24 cellular contexts compared by ENCODE assay signal in the genomic region with DNA sequence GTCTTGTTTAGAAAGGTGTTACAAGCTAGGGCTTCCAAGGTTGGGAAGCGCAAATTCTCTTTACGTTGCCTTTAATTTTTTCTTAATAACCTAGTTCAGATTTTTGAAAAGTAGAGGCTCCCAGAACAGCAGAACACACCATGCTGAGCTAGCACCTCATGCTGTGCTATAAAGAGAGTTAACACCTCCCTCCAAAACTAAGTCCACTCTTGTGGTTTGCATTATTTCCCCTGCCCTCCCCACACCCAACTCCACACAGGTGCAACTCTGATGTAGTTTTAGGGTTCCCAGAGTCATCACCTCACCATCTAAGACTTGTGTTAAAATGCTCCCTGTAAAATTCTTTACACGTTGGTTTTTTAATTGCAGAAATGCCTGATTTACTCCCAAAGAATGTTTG.
DNase-seq lines count a peak whose midpoint lies in the region; ATAC-seq, FAIRE-seq and TF ChIP-seq lines count a peak whose summit lies in the region.
"Had no signal": no experiment of that assay in that cellular context is flagged by ENCODE, and none has a peak within 500 bp of the region (broad histone marks: within the 10 kb centered on the region; RNA-seq: fewer than 3 reads in every experiment).

No MANE protein-coding gene starts in this region.

- ATAC-seq in GM18867 (IDR thresholded peaks at IDR 0.05; ENCODE audit: unreplicated experiment) = no peak
- ATAC-seq: T-cell had no signal

- H3K4me2 ChIP-seq in KMS-11 = peak overlapping the region; percentile 91
- H3K4me2 ChIP-seq: PC-9 had no signal

- H4K20me1 ChIP-seq in KMS-11 (ENCODE audit: insufficient read depth) = no peaks in the 10 kb centered on the region

- CTCF ChIA-PET in HEK293 (lab: Yijun Ruan, JAX) = interaction anchor here (0.7 kb wide), 1 partner anchor 10 kb away, joined by 3 read pairs; no protein-coding TSS in a partner anchor

- peak overlapping the region; percentile 16; the same call in 1 of the 2 replicates for H3K9ac ChIP-seq in KMS-11
- no peak overlapping the region for H3K9ac ChIP-seq in SK-N-MC (ENCODE audit: insufficient read length)
- H3K9ac ChIP-seq in iPS-20b (ENCODE audit: low read depth, low read length) = peak overlapping the region; percentile 15; the same call in 1 of the 2 replicates

- H3K27ac ChIP-seq in HEK293 (ENCODE audit: extremely low read depth, low read depth, low read length) (no peak overlapping the region), KMS-11 (peak overlapping the region; percentile 66), SK-N-MC (peak overlapping the region; percentile 67), iPS-20b (ENCODE audit: low read length) (peak overlapping the region; percentile 38)
- H3K27ac ChIP-seq: PC-9, SJSA1 had no signal

- H3K4me1 ChIP-seq in HEK293 (ENCODE audit: control insufficient read depth, insufficient read depth, low read length) (no peaks in the 10 kb centered on the region; the same call in 1 of the 2 replicates), KMS-11 (ENCODE audit: low read depth, poor library complexity, severe bottlenecking) (peaks cover 68% of the 10 kb centered on the region), iPS-20b (ENCODE audit: insufficient read depth, low read length) (peaks cover 48% of the 10 kb centered on the region; the same call in 1 of the 2 replicates)

- POLR2A ChIA-PET in HEK293 (lab: Yijun Ruan, JAX) = no interaction called here

- DNase-seq in SK-N-MC (ENCODE audit: low read depth, low spot score) = no peak
- DNase-seq in AG08395 (ENCODE audit: low spot score) = no peak
- DNase-seq in NCI-H526 (lab: John Stamatoyannopoulos, UW) = no peak
- DNase-seq in GM19239 (ENCODE audit: insufficient read length, low spot score) = no peak
- DNase-seq: Calu3; DMS79 treated with DMSO at 0.1 percent for 48 hours; Karpas-422; MV-4-11; NCI-H1105; NCI-H1436 treated with DMSO at 0.1 percent for 48 hours; NCI-H187 treated with DMSO at 0.1 percent for 48 hours; NCI-H2171 treated with DMSO at 0.1 percent for 48 hours; NCI-H345; NCI-H510A treated with DMSO at 0.1 percent for 48 hours; NCI-H748 treated with DMSO at 0.1 percent for 48 hours; NK-92 treated with Interleukin-12 subunit alpha and Interleukin-12 subunit beta, amount 100 ng/mL, for 24 hours; PC-9; Right ventricle myocardium superior; T-cell had no signal

- FAIRE-seq in GM19239 (lab: Jason Lieb, UNC) = no peak

- H3K9me3 ChIP-seq in HEK293 (ENCODE audit: control insufficient read depth, insufficient read depth, low read depth, low read length) (no peaks in the 10 kb centered on the region), SK-N-MC (ENCODE audit: low read depth, low read length) (no peaks in the 10 kb centered on the region), iPS-20b (ENCODE audit: insufficient read depth, low read depth, low read length) (no peaks in the 10 kb centered on the region)
- H3K9me3 ChIP-seq: SJSA1 had no signal

- H3K4me3 ChIP-seq in HEK293 (ENCODE audit: low read depth, low read length) (no peak overlapping the region), KMS-11 (IDR thresholded peaks at IDR 0.05; ENCODE audit: insufficient read depth, low read depth, low read length) (no peak overlapping the region), SK-N-MC (no peak overlapping the region), iPS-20b (ENCODE audit: low read length) (no peak overlapping the region)
- H3K4me3 ChIP-seq: PC-9, SJSA1 had no signal

- H3K27me3 ChIP-seq in KMS-11 (ENCODE audit: insufficient read depth, low read depth) (no peaks in the 10 kb centered on the region), iPS-20b (ENCODE audit: insufficient read depth, low read length) (no peaks in the 10 kb centered on the region)
- H3K27me3 ChIP-seq: SJSA1 had no signal

- H3K36me3 ChIP-seq in HEK293 (ENCODE audit: control insufficient read depth in 2 of 2, insufficient read depth in 1 of 2, low read length in 2 of 2) (no peaks in the 10 kb centered on the region), KMS-11 (ENCODE audit: insufficient read depth) (no peaks in the 10 kb centered on the region), SK-N-MC (ENCODE audit: insufficient read depth, low read length) (no peaks in the 10 kb centered on the region), iPS-20b (ENCODE audit: insufficient read depth, low read depth, low read length) (no peaks in the 10 kb centered on the region)
- H3K36me3 ChIP-seq: SJSA1 had no signal

- H3K79me2 ChIP-seq in KMS-11 (ENCODE audit: insufficient read depth, low read depth) = no peaks in the 10 kb centered on the region

- TF ChIP-seq CTCF in HEK293 (tag by site-specific recombination; IDR thresholded peaks at IDR 0.05) = no peak
- TF ChIP-seq CTCF in KMS-11 (conservative IDR thresholded peaks at IDR 0.05; ENCODE audit: low read depth, low read length) = no peak

- H2AFZ ChIP-seq in KMS-11 (ENCODE audit: low read depth) = peak overlapping the region; percentile 48; the same call in 1 of the 2 replicates
- H2AFZ ChIP-seq: PC-9 had no signal

TF ChIP-seq in HEK293, 187 proteins besides CTCF, POLR2A, EP300 and RAD21:
- peak; percentile 46 for TF ChIP-seq ZNF341 (tag by site-specific recombination; IDR thresholded peaks at IDR 0.05; ENCODE audit: low read depth)
- TF ChIP-seq ZNF202 (tag by site-specific recombination; IDR thresholded peaks at IDR 0.05; ENCODE audit: borderline replicate concordance) = no peak
- TF ChIP-seq, protein P1, sequence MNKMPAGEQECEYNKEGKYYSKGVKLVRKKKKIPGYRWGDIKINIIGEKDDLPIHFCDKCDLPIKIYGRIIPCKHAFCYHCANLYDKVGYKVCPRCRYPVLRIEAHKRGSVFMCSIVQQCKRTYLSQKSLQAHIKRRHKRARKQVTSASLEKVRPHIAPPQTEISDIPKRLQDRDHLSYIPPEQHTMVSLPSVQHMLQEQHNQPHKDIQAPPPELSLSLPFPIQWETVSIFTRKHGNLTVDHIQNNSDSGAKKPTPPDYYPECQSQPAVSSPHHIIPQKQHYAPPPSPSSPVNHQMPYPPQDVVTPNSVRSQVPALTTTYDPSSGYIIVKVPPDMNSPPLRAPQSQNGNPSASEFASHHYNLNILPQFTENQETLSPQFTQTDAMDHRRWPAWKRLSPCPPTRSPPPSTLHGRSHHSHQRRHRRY (tag by site-specific recombination; IDR thresholded peaks at IDR 0.05) = no peak
- TF ChIP-seq ZNF324 (tag by site-specific recombination; IDR thresholded peaks at IDR 0.05) = no peak
